In genomic region chr16:70534949-70535348, GRCh38 we compare ENCODE assay signal across 21 cellular contexts. TPM values are rescaled to one million over a fixed set of nuclear protein-coding genes. Genes with fewer than 3 reads are reported as not detected.
DNase-seq lines count a peak whose midpoint lies in the region; ATAC-seq and TF ChIP-seq lines count a peak whose summit lies in the region.
"Had no signal": no experiment of that assay in that cellular context is flagged by ENCODE, and none has a peak within 500 bp of the region (broad histone marks: within the 10 kb centered on the region; RNA-seq: fewer than 3 reads in every experiment).

No MANE protein-coding gene starts in this region.

- H3K4me3 Mint-ChIP-seq in natural killer cell (no peak overlapping the region), WTC11 (no peak overlapping the region)
- no peak overlapping the region for H3K4me3 Mint-ChIP-seq in natural killer cell treated with Interleukin-12 subunit alpha and Interleukin-12 subunit beta and Interleukin-15 and Interleukin-18, amount 100 ng/mL, for 72 hours

- H3K4me1 Mint-ChIP-seq in natural killer cell (peaks cover 5 to 11% of the 10 kb centered on the region in 2 donors), WTC11 (no peaks in the 10 kb centered on the region)
- peaks cover 9 to 22% of the 10 kb centered on the region in 2 donors for H3K4me1 Mint-ChIP-seq in natural killer cell treated with Interleukin-12 subunit alpha and Interleukin-12 subunit beta and Interleukin-15 and Interleukin-18, amount 100 ng/mL, for 72 hours (ENCODE audit: low read depth in 2 of 2)

- TF ChIP-seq CTCF in natural killer cell (IDR thresholded peaks at IDR 0.05), result no peak
- TF ChIP-seq CTCF in WTC11 (IDR thresholded peaks at IDR 0.05), result no peak

- DNase-seq in natural killer cell (no peak), WTC11 (ENCODE audit: low spot score) (no peak), erythroblast (lab: John Stamatoyannopoulos, UW) (peak; percentile 68 to 72), middle frontal gyrus (ENCODE audit: extremely low spot score, low spot score) (no peak), NCI-H1105 (lab: John Stamatoyannopoulos, UW) (no peak), NCI-H1105 treated with DMSO at 0.1 percent for 48 hours (lab: John Stamatoyannopoulos, UW) (no peak)
- no peak for DNase-seq in natural killer cell treated with Interleukin-12 subunit alpha and Interleukin-12 subunit beta and Interleukin-15 and Interleukin-18, amount 100 ng/mL, for 72 hours (ENCODE audit: low spot score)
- DNase-seq: BE2C, DMS53, GDM1, GOT3, MM.1S, NCI-H1092, NCI-H146, NCI-H2029, NCI-H345, NCI-H524, NCI-H774, SIG-M5 had no signal

- no peak for TF ChIP-seq POLR2A in erythroblast (IDR thresholded peaks at IDR 0.05; ENCODE audit: low read length)

- POLR2A ChIA-PET in WTC11 (lab: Charles Lee), result no interaction called here

- no peaks in the 10 kb centered on the region for H3K9me3 Mint-ChIP-seq in natural killer cell
- H3K9me3 Mint-ChIP-seq in natural killer cell treated with Interleukin-12 subunit alpha and Interleukin-12 subunit beta and Interleukin-15 and Interleukin-18, amount 100 ng/mL, for 72 hours, result no peaks in the 10 kb centered on the region
- no peaks in the 10 kb centered on the region for H3K9me3 Mint-ChIP-seq in WTC11

- H3K36me3 Mint-ChIP-seq in natural killer cell (peaks cover 31% of the 10 kb centered on the region), WTC11 (peaks cover 88% of the 10 kb centered on the region)
- peaks cover 50% of the 10 kb centered on the region for H3K36me3 Mint-ChIP-seq in natural killer cell treated with Interleukin-12 subunit alpha and Interleukin-12 subunit beta and Interleukin-15 and Interleukin-18, amount 100 ng/mL, for 72 hours

- intact Hi-C loops in natural killer cell (cut with micrococcal nuclease), result no loop called here

- H3K27me3 Mint-ChIP-seq in natural killer cell (ENCODE audit: low read depth in 2 of 2) (no peaks in the 10 kb centered on the region), WTC11 (ENCODE audit: low read depth) (no peaks in the 10 kb centered on the region)
- H3K27me3 Mint-ChIP-seq in natural killer cell treated with Interleukin-12 subunit alpha and Interleukin-12 subunit beta and Interleukin-15 and Interleukin-18, amount 100 ng/mL, for 72 hours, result no peaks in the 10 kb centered on the region

- peak overlapping the region; percentile 42 to 45 for H3K27ac Mint-ChIP-seq in natural killer cell
- H3K27ac Mint-ChIP-seq in natural killer cell treated with Interleukin-12 subunit alpha and Interleukin-12 subunit beta and Interleukin-15 and Interleukin-18, amount 100 ng/mL, for 72 hours, result no peak overlapping the region
- peak overlapping the region; percentile 42; the same call in 1 of the 2 replicates for H3K27ac Mint-ChIP-seq in WTC11

- CTCF ChIA-PET in WTC11 (lab: Charles Lee), result no interaction called here

- ATAC-seq in natural killer cell (no peak), WTC11 (no peak)
- no peak for ATAC-seq in natural killer cell treated with Interleukin-12 subunit alpha and Interleukin-12 subunit beta and Interleukin-15 and Interleukin-18, amount 100 ng/mL, for 72 hours
- ATAC-seq: A549, Panc1 had no signal

TF ChIP-seq in WTC11, 78 proteins besides CTCF, POLR2A, EP300 and RAD21 (continues in another document):
- no peak for TF ChIP-seq ZNF671 (CRISPR knock-in tag; IDR thresholded peaks at IDR 0.05)
- no peak for TF ChIP-seq ZNF416 (CRISPR knock-in tag; IDR thresholded peaks at IDR 0.05)
- no peak for TF ChIP-seq AR (CRISPR knock-in tag; IDR thresholded peaks at IDR 0.05)
- TF ChIP-seq FOXP4 (CRISPR knock-in tag; IDR thresholded peaks at IDR 0.05), result no peak
- no peak for TF ChIP-seq ZNF425 (CRISPR knock-in tag; conservative IDR thresholded peaks at IDR 0.05)
- TF ChIP-seq ZSCAN18 (CRISPR knock-in tag; IDR thresholded peaks at IDR 0.05), result no peak
- no peak for TF ChIP-seq NFATC4 (CRISPR knock-in tag; IDR thresholded peaks at IDR 0.05)
- no peak for TF ChIP-seq OVOL2 (CRISPR knock-in tag; IDR thresholded peaks at IDR 0.05; ENCODE audit: borderline replicate concordance)

RNA-seq across cellular contexts. Expression of gene SF3B3, which starts 11.3 kb away (rescaled TPM):
- total RNA-seq in natural killer cell (100 to 1,000 TPM; 164 to 220 (median 173) TPM), WTC11 (2021) (423 to 475 TPM (median 430 TPM) in 3 replicates)
- 100 to 1,000 TPM; 394 to 560 TPM for total RNA-seq in natural killer cell treated with Interleukin-12 subunit alpha and Interleukin-12 subunit beta and Interleukin-15 and Interleukin-18, amount 100 ng/mL, for 72 hours

RNA-seq across cellular contexts. Expression of gene COG4, which starts 11.6 kb away (rescaled TPM):
- 10 to 100 TPM; 29.5 to 44.4 (median 31.6) TPM for total RNA-seq in natural killer cell
- 10 to 100 TPM; 39.5 to 54.8 TPM for total RNA-seq in natural killer cell treated with Interleukin-12 subunit alpha and Interleukin-12 subunit beta and Interleukin-15 and Interleukin-18, amount 100 ng/mL, for 72 hours
- total RNA-seq in WTC11 (2021), result 56.6 to 65.6 TPM (median 61.8 TPM) in 3 replicates

Comparison
In these comparisons a context has a peak if more than half of its experiments do, and no peak if none do; other contexts are left out.
1. H3K27ac Mint-ChIP-seq: peak in natural killer cell (2 of 2) and WTC11 (single experiment); none in natural killer cell treated with Interleukin-12 subunit alpha and Interleukin-12 subunit beta and Interleukin-15 and Interleukin-18, amount 100 ng/mL, for 72 hours (0 of 2).
2. DNase-seq: peak in erythroblast (2 of 2); none in natural killer cell (single experiment), natural killer cell treated with Interleukin-12 subunit alpha and Interleukin-12 subunit beta and Interleukin-15 and Interleukin-18, amount 100 ng/mL, for 72 hours (single experiment), WTC11 (single experiment), middle frontal gyrus (single experiment), NCI-H1105 (single experiment) and NCI-H1105 treated with DMSO at 0.1 percent for 48 hours (single experiment).